25 cellular contexts compared by ENCODE assay signal in genomic region chr6:1592852-1593251, GRCh38.
"Had no signal": no experiment of that assay in that cellular context is flagged by ENCODE, and none has a peak within 500 bp of the region (broad histone marks: within the 10 kb centered on the region; RNA-seq: fewer than 3 reads in every experiment).

No MANE protein-coding gene starts in this region.

- H3K9me3 ChIP-seq: neutrophil, prostate gland, right atrium auricular region, stomach, testis, tibial artery, upper lobe of left lung had no signal

- H3K4me1 Mint-ChIP-seq: stimulated activated effector memory CD8-positive, alpha-beta T cell treated with anti-CD3 and anti-CD28 coated beads, Interleukin-12 subunit alpha, Interleukin-12 subunit beta, amount 100 ng/mL, for 72 hours had no signal

- H3K27ac Mint-ChIP-seq: effector memory CD8-positive, alpha-beta T cell; immature natural killer cell; memory B cell; natural killer cell; stimulated activated effector memory CD8-positive, alpha-beta T cell treated with anti-CD3 and anti-CD28 coated beads, Interleukin-12 subunit alpha, Interleukin-12 subunit beta, amount 100 ng/mL, for 72 hours had no signal

- H3K4me2 ChIP-seq: smooth muscle cell had no signal

- H3K36me3 Mint-ChIP-seq: immature natural killer cell; memory B cell; natural killer cell; stimulated activated effector memory CD8-positive, alpha-beta T cell treated with anti-CD3 and anti-CD28 coated beads, Interleukin-12 subunit alpha, Interleukin-12 subunit beta, amount 100 ng/mL, for 72 hours had no signal

- H3K4me3 Mint-ChIP-seq: effector memory CD8-positive, alpha-beta T cell; immature natural killer cell; memory B cell; natural killer cell; neural crest cell; stimulated activated effector memory CD8-positive, alpha-beta T cell treated with anti-CD3 and anti-CD28 coated beads, Interleukin-12 subunit alpha, Interleukin-12 subunit beta, amount 100 ng/mL, for 72 hours had no signal

- H3K27ac ChIP-seq: neutrophil, prostate gland, right atrium auricular region, stomach, testis, tibial artery, upper lobe of left lung had no signal

- H3K9me3 Mint-ChIP-seq: effector memory CD8-positive, alpha-beta T cell; immature natural killer cell; memory B cell; natural killer cell; neural crest cell; stimulated activated effector memory CD8-positive, alpha-beta T cell treated with anti-CD3 and anti-CD28 coated beads, Interleukin-12 subunit alpha, Interleukin-12 subunit beta, amount 100 ng/mL, for 72 hours had no signal

- H3K36me3 ChIP-seq: neutrophil, prostate gland, right atrium auricular region, stomach, tibial artery, upper lobe of left lung had no signal

- H3K4me3 ChIP-seq: lung, prostate gland, right atrium auricular region, smooth muscle cell, stomach, testis, tibial artery, upper lobe of left lung had no signal

- FAIRE-seq: frontal cortex, keratinocyte, urothelium cell line had no signal

- H3K4me1 ChIP-seq: prostate gland, testis had no signal

- DNase-seq: cortex of kidney; effector memory CD8-positive, alpha-beta T cell; hypothalamus; immature natural killer cell; natural killer cell; stimulated activated CD4-positive, alpha-beta T cell treated with anti-CD3 and anti-CD28 coated beads, Interleukin-12 subunit alpha, Interleukin-12 subunit beta, amount 100 ng/mL, for 4 hours; stimulated activated CD4-positive, alpha-beta T cell treated with anti-CD3 and anti-CD28 coated beads, Interleukin-1b, Interleukin-23, amount 100 ng/mL, for 48 hours; stimulated activated CD4-positive, alpha-beta T cell treated with anti-CD3 and anti-CD28 coated beads, Interleukin-4, amount 100 ng/mL, for 1 hour; stimulated activated naive CD4-positive, alpha-beta T cell treated with Interleukin-2 at 50 U/mL for 16 hours; stomach; testis; upper lobe of left lung had no signal

- H3K27me3 ChIP-seq: right atrium auricular region, testis had no signal

- ATAC-seq: effector memory CD8-positive, alpha-beta T cell; natural killer cell; sciatic nerve; stimulated activated effector memory CD8-positive, alpha-beta T cell treated with anti-CD3 and anti-CD28 coated beads, Interleukin-12 subunit alpha, Interleukin-12 subunit beta, amount 100 ng/mL, for 72 hours had no signal
